8 cellular contexts compared by ENCODE assay signal in genomic region chr2:45567974-45568789, GRCh38. TPM values are rescaled to one million over a fixed set of nuclear protein-coding genes. Genes with fewer than 3 reads are reported as not detected.
DNase-seq lines count a peak whose midpoint lies in the region; ATAC-seq and TF ChIP-seq lines count a peak whose summit lies in the region.

No MANE protein-coding gene starts in this region.

- no peak overlapping the region for H2AFZ ChIP-seq in SU-DHL-6 (ENCODE audit: low read depth, low read length, severe bottlenecking)

- H3K4me1 ChIP-seq in left ventricle myocardium inferior (peaks cover 5% of the 10 kb centered on the region), subcutaneous abdominal adipose tissue (ENCODE audit: control insufficient read depth in 5 of 5, insufficient read depth in 5 of 5, low read length in 5 of 5) (peaks cover 0 to 8% (median 5%) of the 10 kb centered on the region in 5 donors)

- H3K36me3 ChIP-seq in SU-DHL-6 (ENCODE audit: low read length) (peaks cover 13% of the 10 kb centered on the region), left ventricle myocardium inferior (peaks cover 13% of the 10 kb centered on the region), subcutaneous abdominal adipose tissue (ENCODE audit: control insufficient read depth in 5 of 5, insufficient read depth in 5 of 5, low read length in 5 of 5) (peaks cover 0 to 14% (median 3%) of the 10 kb centered on the region in 5 donors)

- DNase-seq in A172 (ENCODE audit: low spot score) (peak; percentile 79), left ventricle myocardium inferior (no peak), DMS79 (lab: John Stamatoyannopoulos, UW) (no peak), middle frontal gyrus (ENCODE audit: extremely low spot score, low spot score) (no peak)

- H3K9me3 ChIP-seq in SU-DHL-6 (ENCODE audit: insufficient read depth, low read length) = no peaks in the 10 kb centered on the region
- no peaks in the 10 kb centered on the region for H3K9me3 ChIP-seq in left ventricle myocardium inferior (replicated peaks)
- no peaks in the 10 kb centered on the region for H3K9me3 ChIP-seq in subcutaneous abdominal adipose tissue (ENCODE audit: control insufficient read depth in 5 of 5, low read length in 5 of 5)

- H3K9me2 ChIP-seq in SU-DHL-6 (replicated peaks; ENCODE audit: insufficient read depth, low read length) = no peaks in the 10 kb centered on the region

- H3K27ac ChIP-seq in SU-DHL-6 (ENCODE audit: low read depth, low read length) (no peak overlapping the region), left ventricle myocardium inferior (replicated peaks) (peak overlapping the region; percentile 34), subcutaneous abdominal adipose tissue (ENCODE audit: low read depth, low read length) (peak overlapping the region; percentile 2)

- H3K9ac ChIP-seq in SU-DHL-6 (ENCODE audit: low read length) (no peak overlapping the region), subcutaneous abdominal adipose tissue (ENCODE audit: low read length in 5 of 5) (peak overlapping the region in 2 of 5 donors; percentile 2 to 20)

- TF ChIP-seq CTCF in SU-DHL-6 (IDR thresholded peaks at IDR 0.05; ENCODE audit: insufficient read depth, low read length, poor library complexity, severe bottlenecking) (no peak), left ventricle myocardium inferior (IDR thresholded peaks at IDR 0.05; ENCODE audit: borderline replicate concordance) (no peak)

- peak overlapping the region; percentile 26 for H3K4me2 ChIP-seq in SU-DHL-6 (ENCODE audit: low read depth, low read length, poor library complexity, severe bottlenecking)

- intact Hi-C loops in left ventricle myocardium inferior (cut with micrococcal nuclease) = no loop called here

- 0 out of 2 replicates have a peak, but pooled peaks cover 3% of the 10 kb centered on the region for H3F3A ChIP-seq in SU-DHL-6 (ENCODE audit: insufficient read depth)

- H3K79me2 ChIP-seq in SU-DHL-6 (ENCODE audit: insufficient read depth, low read length) = no peaks in the 10 kb centered on the region

- H3K4me3 ChIP-seq in SU-DHL-6 (ENCODE audit: insufficient read depth, low read length, poor library complexity, severe bottlenecking) (no peak overlapping the region), left ventricle myocardium inferior (peak overlapping the region; percentile 21), subcutaneous abdominal adipose tissue (ENCODE audit: low read depth in 1 of 5, low read length in 5 of 5) (peak overlapping the region in 4 of 5 donors; percentile 26 to 47 (median 44))

- H3K27me3 ChIP-seq in SU-DHL-6 (ENCODE audit: low read length) = no peaks in the 10 kb centered on the region
- H3K27me3 ChIP-seq in left ventricle myocardium inferior (ENCODE audit: low read depth) = no peaks in the 10 kb centered on the region
- no peaks in the 10 kb centered on the region for H3K27me3 ChIP-seq in subcutaneous abdominal adipose tissue (ENCODE audit: control insufficient read depth in 5 of 5, insufficient read depth in 4 of 5, low read length in 5 of 5)

- ATAC-seq in GM19025 (IDR thresholded peaks at IDR 0.05; ENCODE audit: low read depth, unreplicated experiment) (peak; percentile 92), HG03097 (IDR thresholded peaks at IDR 0.05; ENCODE audit: low FRiP score, unreplicated experiment) (peak; percentile 93)

- no peaks in the 10 kb centered on the region for H4K20me1 ChIP-seq in SU-DHL-6 (ENCODE audit: low read depth, low read length)

RNA-seq across cellular contexts. Expression of gene SRBD1, which starts 42.9 kb away (rescaled TPM):
- 24.7 and 28.2 TPM in 2 replicates for total RNA-seq in A172 (2014; rRNA removed; shearing (Covaris generic))
- 11.8 TPM for total RNA-seq in left ventricle myocardium inferior
